ENCODE assay signal across 7 cellular contexts in genomic region chr21:41991659-41992058, GRCh38.
"Had no signal": no experiment of that assay in that cellular context is flagged by ENCODE, and none has a peak within 500 bp of the region (broad histone marks: within the 10 kb centered on the region; RNA-seq: fewer than 3 reads in every experiment).

No MANE protein-coding gene starts in this region.

- H3K4me3 Mint-ChIP-seq: IgD-negative memory B cell had no signal

- H3K27ac ChIP-seq: HL-60 had no signal

- H3K4me3 ChIP-seq: K562 had no signal

- ATAC-seq: HepG2, K562 had no signal

- H3K27ac Mint-ChIP-seq: IgD-negative memory B cell had no signal

- DNase-seq: IMR-90, KBM-7, KG1 had no signal

- H3K4me1 Mint-ChIP-seq: IgD-negative memory B cell had no signal

- H3K27me3 Mint-ChIP-seq: IgD-negative memory B cell had no signal
